24 cellular contexts compared by ENCODE assay signal in genomic region chr2:240166191-240166590, GRCh38. TPM values are rescaled to one million over a fixed set of nuclear protein-coding genes. Genes with fewer than 3 reads are reported as not detected.
"Had no signal": no experiment of that assay in that cellular context is flagged by ENCODE, and none has a peak within 500 bp of the region (broad histone marks: within the 10 kb centered on the region; RNA-seq: fewer than 3 reads in every experiment).

No MANE protein-coding gene starts in this region.

- DNase-seq: activated CD4-positive, alpha-beta T cell treated with anti-CD3 and anti-CD28 coated beads for 4 hours; activated CD8-positive, alpha-beta memory T cell treated with anti-CD3 and anti-CD28 coated beads, Interleukin-2, amount 50 U/mL, for 48 hours; activated CD8-positive, alpha-beta T cell treated with anti-CD3 and anti-CD28 coated beads, Interleukin-2, amount 10 ng/mL, durations not matched to agents 7 days and 5 days; activated naive CD4-positive, alpha-beta T cell; activated naive CD8-positive, alpha-beta T cell treated with anti-CD3 and anti-CD28 coated beads, Interleukin-2, amount 50 U/mL, for 24 hours; activated T-cell treated with anti-CD3 and anti-CD28 coated beads, Interleukin-2, amount 50 U/mL, for 1 hour; amniotic stem cell; NCI-H1092; NCI-H1417; NCI-H1930; NCI-H2171 treated with DMSO at 0.1 percent for 48 hours; NCI-H226; NCI-H526; NCI-H82; SK-N-SH; T-helper 1 cell had no signal

- H3K27ac ChIP-seq: KMS-11 had no signal

- H3K9me3 ChIP-seq: SK-N-SH had no signal

- ATAC-seq: activated CD4-positive, CD25-positive, alpha-beta regulatory T cell treated with anti-CD3 and anti-CD28 coated beads, Interleukin-2, amount 50 U/mL, for 24 hours; activated CD8-positive, alpha-beta T cell treated with anti-CD3 and anti-CD28 coated beads, Interleukin-2, amount 10 ng/mL, durations not matched to agents 7 days and 5 days; activated naive CD8-positive, alpha-beta T cell treated with anti-CD3 and anti-CD28 coated beads, Interleukin-2, amount 50 U/mL, for 24 hours; Right ventricle myocardium inferior had no signal

RNA-seq across cellular contexts. Expression of gene OTOS, which starts 25.7 kb away (rescaled TPM):
- total RNA-seq: activated CD8-positive, alpha-beta T cell treated with anti-CD3 and anti-CD28 coated beads, Interleukin-2, amount 10 ng/mL, durations not matched to agents 7 days and 5 days; astrocyte; MCF 10A; NCI-H460; OCI-LY7; Right ventricle myocardium inferior; T-helper 2 cell treated with Interferon-gamma antibody and Interleukin-4, amounts not matched to agents 100 ng/mL and 5 ng/mL, for 36 hours had no signal
